In the genomic region with DNA sequence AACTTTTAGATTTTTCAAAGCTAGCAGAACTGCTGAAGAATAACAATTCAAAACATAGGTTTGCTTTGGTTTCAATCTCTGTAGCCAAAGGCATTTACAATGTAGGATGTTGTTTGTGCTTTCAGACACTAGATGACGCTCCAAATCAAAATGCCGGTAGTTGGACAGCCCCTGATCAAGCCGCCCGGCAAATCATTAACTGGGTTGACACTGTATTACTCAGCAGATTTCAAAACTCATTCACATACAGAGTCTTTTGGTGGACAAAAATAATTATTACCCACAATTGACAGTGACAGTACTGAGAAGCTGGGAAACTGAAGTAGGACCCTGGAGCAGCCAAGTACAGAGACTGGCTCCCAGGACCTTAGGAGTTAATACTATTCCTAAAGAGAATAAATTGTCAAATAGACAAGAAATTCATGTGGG, we compare ENCODE assay signal across 8 cellular contexts. TPM values are rescaled to one million over a fixed set of nuclear protein-coding genes. Genes with fewer than 3 reads are reported as not detected.
DNase-seq lines count a peak whose midpoint lies in the region; ATAC-seq and TF ChIP-seq lines count a peak whose summit lies in the region.

No MANE protein-coding gene starts in this region.

- no peak overlapping the region for H3K27ac Mint-ChIP-seq in natural killer cell

- H3K4me1 Mint-ChIP-seq in natural killer cell = peaks cover 4 to 12% of the 10 kb centered on the region in 2 donors

- H3K4me3 Mint-ChIP-seq in natural killer cell = no peak overlapping the region

- no peak for TF ChIP-seq POLR2A in esophagus muscularis mucosa (IDR thresholded peaks at IDR 0.05; ENCODE audit: low read depth)

- ATAC-seq in GM19351 (IDR thresholded peaks at IDR 0.05; ENCODE audit: unreplicated experiment) = peak; percentile 82
- ATAC-seq in HG03280 (IDR thresholded peaks at IDR 0.05; ENCODE audit: unreplicated experiment) = peak; percentile 82
- ATAC-seq in natural killer cell = peak; percentile 93 to 97 (median 94)

- intact Hi-C loops in esophagus muscularis mucosa (cut with DNase I) (loop anchor here (2.0 kb wide), 1 partner anchor 31 kb away; no protein-coding TSS in a partner anchor), natural killer cell (cut with micrococcal nuclease) (no loop called here)

- no peaks in the 10 kb centered on the region for H3K9me3 Mint-ChIP-seq in natural killer cell

- H3K27me3 Mint-ChIP-seq in natural killer cell (ENCODE audit: low read depth in 2 of 2) = peaks cover 0 to 12% of the 10 kb centered on the region in 2 donors

- DNase-seq in Caki2 (ENCODE audit: low read depth) = peak; percentile 92
- peak; percentile 51 for DNase-seq in NCI-H510A treated with DMSO at 0.1 percent for 48 hours (lab: John Stamatoyannopoulos, UW)
- DNase-seq in activated CD4-positive, alpha-beta T cell treated with anti-CD3 and anti-CD28 coated beads, Interleukin-2, amount 50 U/mL, for 4 hours = peak; percentile 36 to 38
- no peak for DNase-seq in esophagus muscularis mucosa (ENCODE audit: extremely low spot score)
- DNase-seq in natural killer cell = no peak
- no peak for DNase-seq in GF-D8 (lab: John Stamatoyannopoulos, UW)

- no peak overlapping the region for H3K4me3 ChIP-seq in esophagus muscularis mucosa

- H3K36me3 Mint-ChIP-seq in natural killer cell = no peaks in the 10 kb centered on the region

- in situ Hi-C loops in Caki2 (cut with HindIII; ENCODE audit: low pct_unique_long_range_greater_than_20kb, low sequenced_read_pairs) = loop anchor here (10.0 kb wide), 1 partner anchor 129 kb away; a partner anchor contains a TSS

- H3K4me1 ChIP-seq in esophagus muscularis mucosa = peaks cover 0 to 12% (median 6%) of the 10 kb centered on the region in 4 donors

- H3K27me3 ChIP-seq in esophagus muscularis mucosa = no peaks in the 10 kb centered on the region

- no peak for TF ChIP-seq EP300 in esophagus muscularis mucosa (IDR thresholded peaks at IDR 0.05)

- 0% methylated on average over 4 of the region's 4 CpGs for WGBS in esophagus muscularis mucosa

- no peaks in the 10 kb centered on the region for H3K9me3 ChIP-seq in esophagus muscularis mucosa

- TF ChIP-seq CTCF in esophagus muscularis mucosa (IDR thresholded peaks at IDR 0.05) (peak; percentile 85 to 94 (median 85)), natural killer cell (IDR thresholded peaks at IDR 0.05) (peak; percentile 82)

- H3K27ac ChIP-seq in esophagus muscularis mucosa (replicated peaks in 1 of 4) = no peak overlapping the region

- no peaks in the 10 kb centered on the region for H3K36me3 ChIP-seq in esophagus muscularis mucosa

RNA-seq across cellular contexts. Expression of a gene that starts 21.3 kb away (rescaled TPM):
- 27.3 and 32.5 TPM in 2 replicates for total RNA-seq in Caki2 (2014; rRNA removed; shearing (Covaris generic); ENCODE audit: low replicate concordance)
- 1 to 10 TPM; 3.0 to 9.9 (median 6.5) TPM for total RNA-seq in esophagus muscularis mucosa
- 1 to 10 TPM; 1.5 to 2.3 (median 1.8) TPM for total RNA-seq in natural killer cell

Comparison
In these comparisons a context has a peak if more than half of its experiments do, and no peak if none do; other contexts are left out.
1. DNase-seq: peak in Caki2 (single experiment), NCI-H510A treated with DMSO at 0.1 percent for 48 hours (single experiment) and activated CD4-positive, alpha-beta T cell treated with anti-CD3 and anti-CD28 coated beads, Interleukin-2, amount 50 U/mL, for 4 hours (2 of 2); none in esophagus muscularis mucosa (single experiment), natural killer cell (single experiment) and GF-D8 (single experiment).
2. Peak in every context shown above with its lines, with median percentiles within 50 percentile points of each other: ATAC-seq.